Comparison of ENCODE assay signal across 28 cellular contexts in the genomic region with DNA sequence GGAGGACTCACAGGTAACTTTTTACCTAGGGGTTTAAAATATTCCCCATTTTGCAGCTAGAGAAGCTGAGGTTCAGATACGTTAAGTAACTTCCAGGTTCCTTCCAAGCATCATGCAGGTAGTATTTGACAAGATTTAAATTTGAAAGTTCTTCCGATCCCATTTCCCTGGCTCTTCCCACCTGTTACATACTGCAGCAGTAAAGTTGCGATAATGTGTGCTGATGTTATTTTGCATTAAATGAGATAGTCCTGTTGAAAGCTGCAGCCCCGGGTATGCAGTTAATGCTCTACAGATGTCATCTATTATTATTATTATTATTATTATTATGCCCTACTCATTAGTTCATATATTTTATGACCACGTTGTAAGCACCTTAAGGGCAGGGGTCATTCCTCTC.
"Had no signal": no experiment of that assay in that cellular context is flagged by ENCODE, and none has a peak within 500 bp of the region (broad histone marks: within the 10 kb centered on the region; RNA-seq: fewer than 3 reads in every experiment).

No MANE protein-coding gene starts in this region.

- ATAC-seq: left colon; left lung; lower lobe of right lung; naive thymus-derived CD8-positive, alpha-beta T cell; pancreas; right cardiac atrium; sciatic nerve; stimulated activated effector memory CD8-positive, alpha-beta T cell treated with anti-CD3 and anti-CD28 coated beads, Interleukin-12 subunit alpha, Interleukin-12 subunit beta, amount 100 ng/mL, for 72 hours had no signal

- H3K9me3 ChIP-seq: left lung, lower lobe of right lung, pancreas, prostate gland, spleen, suprapubic skin, thoracic aorta, tibial artery, uterus had no signal

- H3K27ac Mint-ChIP-seq: nephron; stimulated activated effector memory CD8-positive, alpha-beta T cell treated with anti-CD3 and anti-CD28 coated beads, Interleukin-12 subunit alpha, Interleukin-12 subunit beta, amount 100 ng/mL, for 72 hours; stimulated activated naive CD8-positive, alpha-beta T cell treated with anti-CD3 and anti-CD28 coated beads, Interleukin-15, Interleukin-2, amounts not matched to agents 100 ng/mL and 50 ng/mL, for 24 hours had no signal

- H3K4me1 ChIP-seq: pancreas, uterus had no signal

- H3K36me3 Mint-ChIP-seq: naive thymus-derived CD8-positive, alpha-beta T cell; stimulated activated effector memory CD8-positive, alpha-beta T cell treated with anti-CD3 and anti-CD28 coated beads, Interleukin-12 subunit alpha, Interleukin-12 subunit beta, amount 100 ng/mL, for 72 hours; type B pancreatic cell had no signal

- H3K9me3 Mint-ChIP-seq: naive thymus-derived CD8-positive, alpha-beta T cell; nephron; neural crest cell; stimulated activated effector memory CD8-positive, alpha-beta T cell treated with anti-CD3 and anti-CD28 coated beads, Interleukin-12 subunit alpha, Interleukin-12 subunit beta, amount 100 ng/mL, for 72 hours; stimulated activated naive CD8-positive, alpha-beta T cell treated with anti-CD3 and anti-CD28 coated beads, Interleukin-15, Interleukin-2, amounts not matched to agents 100 ng/mL and 50 ng/mL, for 24 hours; type B pancreatic cell had no signal

- DNase-seq: hippocampal formation; kidney glomerular epithelial cell; left colon; left lung; lower lobe of right lung; mammary epithelial cell; mesenchymal stem cell; naive thymus-derived CD8-positive, alpha-beta T cell; nucleus accumbens; pancreas; posterior cingulate gyrus; retina; right cardiac atrium; small intestine; spleen; stimulated activated CD4-positive, alpha-beta T cell treated with anti-CD3 and anti-CD28 coated beads, Interleukin-4, amount 100 ng/mL, for 24 hours; stimulated activated naive CD4-positive, alpha-beta T cell; tibial artery; uterus had no signal

- H3K27me3 ChIP-seq: left lung, pancreas, spleen, suprapubic skin, tibial artery, uterus had no signal

- H3K27ac ChIP-seq: left lung, lower lobe of right lung, pancreas, prostate gland, spleen, suprapubic skin, thoracic aorta, tibial artery, uterus had no signal

- H3K36me3 ChIP-seq: left lung, lower lobe of right lung, pancreas, prostate gland, spleen, suprapubic skin, thoracic aorta, tibial artery, uterus had no signal

- H3K4me3 ChIP-seq: left lung, lower lobe of right lung, pancreas, prostate gland, spleen, suprapubic skin, thoracic aorta, tibial artery, uterus had no signal

- H3K27me3 Mint-ChIP-seq: naive thymus-derived CD8-positive, alpha-beta T cell; stimulated activated naive CD8-positive, alpha-beta T cell treated with anti-CD3 and anti-CD28 coated beads, Interleukin-15, Interleukin-2, amounts not matched to agents 100 ng/mL and 50 ng/mL, for 24 hours had no signal

- H3K4me3 Mint-ChIP-seq: naive thymus-derived CD8-positive, alpha-beta T cell; nephron; neural crest cell; stimulated activated effector memory CD8-positive, alpha-beta T cell treated with anti-CD3 and anti-CD28 coated beads, Interleukin-12 subunit alpha, Interleukin-12 subunit beta, amount 100 ng/mL, for 72 hours; stimulated activated naive CD8-positive, alpha-beta T cell treated with anti-CD3 and anti-CD28 coated beads, Interleukin-15, Interleukin-2, amounts not matched to agents 100 ng/mL and 50 ng/mL, for 24 hours; type B pancreatic cell had no signal
